1 cellular context compared by ENCODE assay signal in genomic region chr12:89951050-89951693, GRCh38.
TF ChIP-seq lines count a peak whose summit lies in the region.

No MANE protein-coding gene starts in this region.

TF ChIP-seq in GM12878, 131 proteins besides CTCF, POLR2A, EP300 and RAD21 (continued from another document):
- TF ChIP-seq STAT3 (IDR thresholded peaks at IDR 0.05; ENCODE audit: low read depth, low read length) = no peak
- TF ChIP-seq, protein P1, sequence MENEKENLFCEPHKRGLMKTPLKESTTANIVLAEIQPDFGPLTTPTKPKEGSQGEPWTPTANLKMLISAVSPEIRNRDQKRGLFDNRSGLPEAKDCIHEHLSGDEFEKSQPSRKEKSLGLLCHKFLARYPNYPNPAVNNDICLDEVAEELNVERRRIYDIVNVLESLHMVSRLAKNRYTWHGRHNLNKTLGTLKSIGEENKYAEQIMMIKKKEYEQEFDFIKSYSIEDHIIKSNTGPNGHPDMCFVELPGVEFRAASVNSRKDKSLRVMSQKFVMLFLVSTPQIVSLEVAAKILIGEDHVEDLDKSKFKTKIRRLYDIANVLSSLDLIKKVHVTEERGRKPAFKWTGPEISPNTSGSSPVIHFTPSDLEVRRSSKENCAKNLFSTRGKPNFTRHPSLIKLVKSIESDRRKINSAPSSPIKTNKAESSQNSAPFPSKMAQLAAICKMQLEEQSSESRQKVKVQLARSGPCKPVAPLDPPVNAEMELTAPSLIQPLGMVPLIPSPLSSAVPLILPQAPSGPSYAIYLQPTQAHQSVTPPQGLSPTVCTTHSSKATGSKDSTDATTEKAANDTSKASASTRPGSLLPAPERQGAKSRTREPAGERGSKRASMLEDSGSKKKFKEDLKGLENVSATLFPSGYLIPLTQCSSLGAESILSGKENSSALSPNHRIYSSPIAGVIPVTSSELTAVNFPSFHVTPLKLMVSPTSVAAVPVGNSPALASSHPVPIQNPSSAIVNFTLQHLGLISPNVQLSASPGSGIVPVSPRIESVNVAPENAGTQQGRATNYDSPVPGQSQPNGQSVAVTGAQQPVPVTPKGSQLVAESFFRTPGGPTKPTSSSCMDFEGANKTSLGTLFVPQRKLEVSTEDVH (IDR thresholded peaks at IDR 0.05; ENCODE audit: low read depth, partially characterized antibody) = no peak
- no peak for TF ChIP-seq NFYA (IDR thresholded peaks at IDR 0.05; ENCODE audit: borderline replicate concordance, low read depth, low read length)
- TF ChIP-seq POU2F2 (IDR thresholded peaks at IDR 0.05; ENCODE audit: borderline replicate concordance, low read depth, low read length) = no peak
- TF ChIP-seq, protein P2, sequence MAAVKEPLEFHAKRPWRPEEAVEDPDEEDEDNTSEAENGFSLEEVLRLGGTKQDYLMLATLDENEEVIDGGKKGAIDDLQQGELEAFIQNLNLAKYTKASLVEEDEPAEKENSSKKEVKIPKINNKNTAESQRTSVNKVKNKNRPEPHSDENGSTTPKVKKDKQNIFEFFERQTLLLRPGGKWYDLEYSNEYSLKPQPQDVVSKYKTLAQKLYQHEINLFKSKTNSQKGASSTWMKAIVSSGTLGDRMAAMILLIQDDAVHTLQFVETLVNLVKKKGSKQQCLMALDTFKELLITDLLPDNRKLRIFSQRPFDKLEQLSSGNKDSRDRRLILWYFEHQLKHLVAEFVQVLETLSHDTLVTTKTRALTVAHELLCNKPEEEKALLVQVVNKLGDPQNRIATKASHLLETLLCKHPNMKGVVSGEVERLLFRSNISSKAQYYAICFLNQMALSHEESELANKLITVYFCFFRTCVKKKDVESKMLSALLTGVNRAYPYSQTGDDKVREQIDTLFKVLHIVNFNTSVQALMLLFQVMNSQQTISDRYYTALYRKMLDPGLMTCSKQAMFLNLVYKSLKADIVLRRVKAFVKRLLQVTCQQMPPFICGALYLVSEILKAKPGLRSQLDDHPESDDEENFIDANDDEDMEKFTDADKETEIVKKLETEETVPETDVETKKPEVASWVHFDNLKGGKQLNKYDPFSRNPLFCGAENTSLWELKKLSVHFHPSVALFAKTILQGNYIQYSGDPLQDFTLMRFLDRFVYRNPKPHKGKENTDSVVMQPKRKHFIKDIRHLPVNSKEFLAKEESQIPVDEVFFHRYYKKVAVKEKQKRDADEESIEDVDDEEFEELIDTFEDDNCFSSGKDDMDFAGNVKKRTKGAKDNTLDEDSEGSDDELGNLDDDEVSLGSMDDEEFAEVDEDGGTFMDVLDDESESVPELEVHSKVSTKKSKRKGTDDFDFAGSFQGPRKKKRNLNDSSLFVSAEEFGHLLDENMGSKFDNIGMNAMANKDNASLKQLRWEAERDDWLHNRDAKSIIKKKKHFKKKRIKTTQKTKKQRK (IDR thresholded peaks at IDR 0.05; ENCODE audit: low read depth, low read length) = no peak
- TF ChIP-seq SREBF1 (IDR thresholded peaks at IDR 0.05; ENCODE audit: low read length) = no peak
- no peak for TF ChIP-seq HDGF (IDR thresholded peaks at IDR 0.05)
- TF ChIP-seq CHD4 (IDR thresholded peaks at IDR 0.05) = no peak
- peak; percentile 42; the same call in 1 of the 2 replicates for TF ChIP-seq CREM (IDR thresholded peaks at IDR 0.05; ENCODE audit: low read depth)
- TF ChIP-seq WRNIP1 (IDR thresholded peaks at IDR 0.05; ENCODE audit: borderline replicate concordance, low read depth, low read length) = no peak
